ENCODE assay signal across 1 cellular context in genomic region chr7:22667187-22667561, GRCh38.
TF ChIP-seq lines count a peak whose summit lies in the region.

No MANE protein-coding gene starts in this region.

TF ChIP-seq in K562, 482 proteins besides CTCF, POLR2A, EP300 and RAD21 (continued from another document):
- no peak for TF ChIP-seq NKRF (IDR thresholded peaks at IDR 0.05; ENCODE audit: borderline replicate concordance)
- no peak for TF ChIP-seq ZNF3 (CRISPR knock-in tag; IDR thresholded peaks at IDR 0.05)
- peak; percentile 48; the same call in 1 of the 2 replicates for TF ChIP-seq ZBTB12 (CRISPR knock-in tag; IDR thresholded peaks at IDR 0.05)
- no peak for TF ChIP-seq NFE2 (IDR thresholded peaks at IDR 0.05; ENCODE audit: low read depth)
- TF ChIP-seq MBD1 (CRISPR knock-in tag; IDR thresholded peaks at IDR 0.05): 0 out of 2 replicates have a peak, but pooled peaks have one; percentile 40
- 0 out of 2 replicates have a peak, but pooled peaks have one; percentile 37 for TF ChIP-seq RBFOX2 (IDR thresholded peaks at IDR 0.05; ENCODE audit: low read depth, low read length)
- TF ChIP-seq CBX2 (IDR thresholded peaks at IDR 0.05; ENCODE audit: insufficient read depth, low read length, poor library complexity, severe bottlenecking): no peak
- TF ChIP-seq MLLT1 (IDR thresholded peaks at IDR 0.05): peak in 1 of 2 experiments; percentile 36; a peak in 1 of 4 replicates
- no peak for TF ChIP-seq TFAP4 (CRISPR knock-in tag; IDR thresholded peaks at IDR 0.05; ENCODE audit: borderline replicate concordance)
- peak; percentile 49; the same call in 1 of the 2 replicates for TF ChIP-seq HBP1 (CRISPR knock-in tag; IDR thresholded peaks at IDR 0.05)
- no peak for TF ChIP-seq NR4A1 (CRISPR knock-in tag; IDR thresholded peaks at IDR 0.05)
- TF ChIP-seq NR4A1 (tag; IDR thresholded peaks at IDR 0.05): peak; percentile 73
- TF ChIP-seq RFX7 (CRISPR knock-in tag; IDR thresholded peaks at IDR 0.05): no peak
- TF ChIP-seq CBFA2T3 (IDR thresholded peaks at IDR 0.05): no peak
- TF ChIP-seq SAFB (IDR thresholded peaks at IDR 0.05; ENCODE audit: borderline replicate concordance, low read depth, low read length): no peak
- 0 out of 2 replicates have a peak, but pooled peaks have one; percentile 64 for TF ChIP-seq ZNF584 (CRISPR knock-in tag; IDR thresholded peaks at IDR 0.05; ENCODE audit: low read depth)
- 0 out of 2 replicates have a peak, but pooled peaks have one; percentile 60 for TF ChIP-seq ERF (CRISPR knock-in tag; IDR thresholded peaks at IDR 0.05)
- no peak for TF ChIP-seq HNRNPH1 (optimal IDR thresholded peaks at IDR 0.05; ENCODE audit: low read depth, low read length)
- TF ChIP-seq TCF15 (CRISPR knock-in tag; IDR thresholded peaks at IDR 0.05): 0 out of 2 replicates have a peak, but pooled peaks have one; percentile 50
- TF ChIP-seq GTF2E2 (tag; IDR thresholded peaks at IDR 0.05): 0 out of 2 replicates have a peak, but pooled peaks have one; percentile 4
TF ChIP-seq in K562: peak in this region for 45.
